8 cellular contexts compared by ENCODE assay signal in genomic region chr1:145782166-145783099, GRCh38. TPM values are rescaled to one million over a fixed set of nuclear protein-coding genes. Genes with fewer than 3 reads are reported as not detected.
A peak's percentile ranks its signal among the peaks of the same experiment; 100 is the strongest.
DNase-seq lines count a peak whose midpoint lies in the region; ATAC-seq and TF ChIP-seq lines count a peak whose summit lies in the region.

No MANE protein-coding gene starts in this region.

- intact Hi-C loops in gastrocnemius medialis (cut with DNase I; ENCODE audit: low total_unique reads): no loop called here

- peak overlapping the region; percentile 42 for H3K4me2 ChIP-seq in GM23248 (ENCODE audit: unreplicated experiment)

- in situ Hi-C loops in GM23248 (cut with MboI): no loop called here
- in situ Hi-C loops in gastrocnemius medialis (cut with MboI; ENCODE audit: low sequenced_read_pairs in 4 of 4): no loop called here

- 0 out of 2 replicates have a peak overlapping the region, but pooled peaks have one; percentile 3 for H3K9ac ChIP-seq in GM23248

- peak overlapping the region; percentile 71 for H3K27ac ChIP-seq in GM23248
- H3K27ac ChIP-seq in gastrocnemius medialis: peak overlapping the region; percentile 77 to 86 (median 84)
- H3K27ac ChIP-seq in WERI-Rb-1: no peak overlapping the region

- ATAC-seq in gastrocnemius medialis (peak; percentile 58 to 67), GM21423 (IDR thresholded peaks at IDR 0.05; ENCODE audit: unreplicated experiment) (no peak), GM18861 (IDR thresholded peaks at IDR 0.05; ENCODE audit: unreplicated experiment) (no peak)

- peaks cover 31% of the 10 kb centered on the region for H3K4me1 ChIP-seq in GM23248 (ENCODE audit: insufficient read depth)
- peaks cover 57 to 60% of the 10 kb centered on the region in 2 donors for H3K4me1 ChIP-seq in gastrocnemius medialis

- no peaks in the 10 kb centered on the region for H4K20me1 ChIP-seq in GM23248 (ENCODE audit: insufficient read depth)

- H3K9me3 ChIP-seq in GM23248 (ENCODE audit: low read depth) (no peaks in the 10 kb centered on the region), gastrocnemius medialis (no peaks in the 10 kb centered on the region), WERI-Rb-1 (ENCODE audit: severe bottlenecking) (no peaks in the 10 kb centered on the region)

- H3K4me3 ChIP-seq in GM23248: no peak overlapping the region
- no peak overlapping the region for H3K4me3 ChIP-seq in fibroblast of pulmonary artery (replicated peaks; ENCODE audit: low read depth, low read length)
- H3K4me3 ChIP-seq in gastrocnemius medialis: peak overlapping the region; percentile 7 to 58 (median 34)
- H3K4me3 ChIP-seq in WERI-Rb-1 (ENCODE audit: low read depth, low read length): no peak overlapping the region

- no peak for TF ChIP-seq POLR2A in gastrocnemius medialis (IDR thresholded peaks at IDR 0.05)

- 72 to 73% methylated on average over 12 of the region's 12 CpGs for WGBS in GM23248 (ENCODE audit: low coverage in 1 of 2, low lambda C conversion rate in 2 of 2, missing lambda C conversion rate in 2 of 2), 2 experiments

- DNase-seq in GM23248: peak; percentile 87
- peak; percentile 30 to 78 for DNase-seq in SW 1271 (lab: John Stamatoyannopoulos, UW)
- DNase-seq in fibroblast of pulmonary artery (ENCODE audit: low read depth): peak; percentile 87
- DNase-seq in gastrocnemius medialis: no peak
- DNase-seq in WERI-Rb-1: no peak
- no peak for DNase-seq in GDM1 (lab: John Stamatoyannopoulos, UW)

- H3K79me2 ChIP-seq in GM23248 (ENCODE audit: insufficient read depth): peaks cover 72% of the 10 kb centered on the region

- H3K36me3 ChIP-seq in GM23248 (ENCODE audit: low read depth) (no peaks in the 10 kb centered on the region), gastrocnemius medialis (peaks cover 0 to 5% of the 10 kb centered on the region in 2 donors), WERI-Rb-1 (peaks cover 36% of the 10 kb centered on the region)

- no peaks in the 10 kb centered on the region for H3K9me2 ChIP-seq in GM23248 (ENCODE audit: insufficient read depth)

- peaks cover 34% of the 10 kb centered on the region for H3F3A ChIP-seq in GM23248 (ENCODE audit: insufficient read depth)

- TF ChIP-seq CTCF in fibroblast of pulmonary artery (IDR thresholded peaks at IDR 0.05; ENCODE audit: low read length, missing control alignments) (no peak), gastrocnemius medialis (IDR thresholded peaks at IDR 0.05 in 4 of 5, conservative IDR thresholded peaks at IDR 0.05 in 1 of 5) (no peak), WERI-Rb-1 (IDR thresholded peaks at IDR 0.05; ENCODE audit: low read depth, low read length) (no peak)

- no peaks in the 10 kb centered on the region for H3K27me3 ChIP-seq in GM23248 (replicated peaks; ENCODE audit: insufficient read depth)
- H3K27me3 ChIP-seq in gastrocnemius medialis: no peaks in the 10 kb centered on the region
- H3K27me3 ChIP-seq in WERI-Rb-1 (ENCODE audit: insufficient read depth, low read depth, severe bottlenecking): no peaks in the 10 kb centered on the region

- H2AFZ ChIP-seq in GM23248: no peak overlapping the region

RNA-seq across cellular contexts. Expression of gene RNF115, which starts 41.5 kb away (rescaled TPM):
- total RNA-seq in GM23248 (2014; rRNA removed; shearing (Covaris generic)): 14.5 and 14.8 TPM in 2 replicates
- 13.9 and 14.2 TPM in 2 replicates for polyA plus RNA-seq in GM23248 (2016; fragmentation: Nextera tagmentation; extraction: Ambion mirVana)
- 10 to 100 TPM; 16.1 to 65.4 (median 37.3) TPM for total RNA-seq in gastrocnemius medialis

RNA-seq across cellular contexts. Expression of gene POLR3C, which starts 41.6 kb away (rescaled TPM):
- 23.1 and 42.2 TPM in 2 replicates for total RNA-seq in GM23248 (2014; rRNA removed; shearing (Covaris generic))
- 38.4 and 39.0 TPM in 2 replicates for polyA plus RNA-seq in GM23248 (2016; fragmentation: Nextera tagmentation; extraction: Ambion mirVana)
- total RNA-seq in gastrocnemius medialis: 10 to 100 TPM; 23.0 to 27.8 (median 26.4) TPM

Comparison
In these comparisons a context has a peak if more than half of its experiments do, and no peak if none do; other contexts are left out.
1. DNase-seq: peak in GM23248 (single experiment), SW 1271 (2 of 2) and fibroblast of pulmonary artery (single experiment); none in gastrocnemius medialis (0 of 2), WERI-Rb-1 (single experiment) and GDM1 (single experiment).
2. H3K4me3 ChIP-seq: peak in gastrocnemius medialis (4 of 4); none in GM23248 (single experiment), fibroblast of pulmonary artery (single experiment) and WERI-Rb-1 (single experiment).
3. ATAC-seq: peak in gastrocnemius medialis (2 of 2); none in GM21423 (single experiment) and GM18861 (single experiment).